Comparison of ENCODE assay signal across 8 cellular contexts in the genomic region with DNA sequence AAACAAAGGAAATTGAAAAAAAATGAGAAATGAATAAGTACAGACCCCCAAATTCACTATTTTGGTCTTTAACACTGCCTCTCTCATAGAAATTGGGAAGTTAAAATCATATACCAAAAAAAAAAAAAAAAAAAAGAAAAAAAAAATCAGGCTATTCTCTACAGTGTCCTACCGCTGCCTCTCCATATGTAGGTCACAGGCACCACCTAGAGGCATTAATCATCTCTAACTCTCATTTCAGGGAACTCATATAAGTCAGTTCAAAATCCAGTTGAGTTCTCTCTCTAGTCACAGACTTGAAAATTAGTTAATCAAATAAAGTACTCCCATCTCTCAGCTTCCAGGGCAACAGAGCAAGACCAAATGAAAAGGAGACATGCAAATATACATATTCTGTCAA. TPM values are rescaled to one million over a fixed set of nuclear protein-coding genes. Genes with fewer than 3 reads are reported as not detected.
DNase-seq lines count a peak whose midpoint lies in the region; ATAC-seq and TF ChIP-seq lines count a peak whose summit lies in the region.

No MANE protein-coding gene starts in this region.

- no peaks in the 10 kb centered on the region for H3K36me3 ChIP-seq in cardiac muscle cell

- intact Hi-C loops in left ventricle myocardium superior (cut with micrococcal nuclease), result no loop called here

- H3K4me1 ChIP-seq in cardiac muscle cell (ENCODE audit: low read depth), result no peaks in the 10 kb centered on the region

- no peak overlapping the region for H3K27ac ChIP-seq in cardiac muscle cell

- no peak overlapping the region for H3K4me3 ChIP-seq in cardiac muscle cell

- ATAC-seq in left ventricle myocardium superior, result no peak
- peak; percentile 71 for ATAC-seq in HG03103 (IDR thresholded peaks at IDR 0.05; ENCODE audit: low read depth, unreplicated experiment)
- ATAC-seq in HG02571 (IDR thresholded peaks at IDR 0.05; ENCODE audit: unreplicated experiment), result no peak
- no peak for ATAC-seq in GM19035 (IDR thresholded peaks at IDR 0.05; ENCODE audit: unreplicated experiment)

- peak; percentile 49 for TF ChIP-seq CTCF in cardiac muscle cell (IDR thresholded peaks at IDR 0.05; ENCODE audit: low read depth, low read length)

- no peaks in the 10 kb centered on the region for H3K27me3 ChIP-seq in cardiac muscle cell

- no peaks in the 10 kb centered on the region for H3K9me3 ChIP-seq in cardiac muscle cell (ENCODE audit: low read depth)

- in situ Hi-C loops in SK-MEL-5 (cut with HindIII; ENCODE audit: low pct_unique_long_range_greater_than_20kb, low sequenced_read_pairs), result no loop called here

- DNase-seq in cardiac muscle cell (ENCODE audit: low read depth in 1 of 2, low spot score in 1 of 2), result peak; percentile 58 to 77
- DNase-seq in left ventricle myocardium superior, result no peak
- peak; percentile 57 for DNase-seq in SK-MEL-5 (ENCODE audit: low read depth, low spot score)
- peak; percentile 59 for DNase-seq in hepatic stellate cell (ENCODE audit: low spot score)
- DNase-seq in cortex of kidney (lab: John Stamatoyannopoulos, UW), result no peak

RNA-seq across cellular contexts. Expression of a gene that starts 47.9 kb away (rescaled TPM):
- total RNA-seq in cardiac muscle cell (50.4 and 55.0 TPM in 2 replicates), left ventricle myocardium superior (18.8 TPM)
- 9.7 and 13.4 TPM in 2 replicates for polyA plus RNA-seq in cardiac muscle cell
- total RNA-seq in SK-MEL-5 (2014; rRNA removed; shearing (Covaris generic)), result 25.3 and 25.4 TPM in 2 replicates
- polyA plus RNA-seq in SK-MEL-5 (2015; cell fraction: cytosol; rRNA removed), result 19.4 and 19.6 TPM in 2 replicates
- polyA plus RNA-seq in SK-MEL-5 (2015; cell fraction: nucleus; rRNA removed), result 11.2 and 13.3 TPM in 2 replicates

Comparison
In these comparisons a context has a peak if more than half of its experiments do, and no peak if none do; other contexts are left out.
1. DNase-seq: peak in cardiac muscle cell (2 of 2), SK-MEL-5 (single experiment) and hepatic stellate cell (single experiment); none in left ventricle myocardium superior (single experiment) and cortex of kidney (single experiment).